1 cellular context compared by ENCODE assay signal in the genomic region with DNA sequence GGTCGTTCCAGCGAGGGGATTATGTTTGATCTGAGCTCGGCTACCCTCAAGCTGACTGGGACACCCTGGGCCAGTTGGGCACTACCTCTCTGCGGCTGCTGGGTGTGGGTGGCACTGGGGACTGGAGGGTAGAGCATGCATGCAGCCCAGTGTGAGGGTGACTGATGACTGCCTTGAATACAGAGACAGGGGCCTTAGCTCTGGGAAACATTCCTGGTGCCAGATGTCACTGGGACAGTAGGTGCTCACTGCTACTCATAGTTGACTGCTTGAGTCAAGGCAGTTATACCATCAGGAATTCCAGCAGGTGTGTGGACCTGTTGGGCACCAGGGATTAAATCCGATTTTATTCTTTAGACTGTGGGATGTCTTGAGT.
TF ChIP-seq lines count a peak whose summit lies in the region.

No MANE protein-coding gene starts in this region.

TF ChIP-seq in HepG2, 621 proteins besides CTCF, POLR2A, EP300 and RAD21 (continued from another document and continues in another):
- TF ChIP-seq, protein P1, sequence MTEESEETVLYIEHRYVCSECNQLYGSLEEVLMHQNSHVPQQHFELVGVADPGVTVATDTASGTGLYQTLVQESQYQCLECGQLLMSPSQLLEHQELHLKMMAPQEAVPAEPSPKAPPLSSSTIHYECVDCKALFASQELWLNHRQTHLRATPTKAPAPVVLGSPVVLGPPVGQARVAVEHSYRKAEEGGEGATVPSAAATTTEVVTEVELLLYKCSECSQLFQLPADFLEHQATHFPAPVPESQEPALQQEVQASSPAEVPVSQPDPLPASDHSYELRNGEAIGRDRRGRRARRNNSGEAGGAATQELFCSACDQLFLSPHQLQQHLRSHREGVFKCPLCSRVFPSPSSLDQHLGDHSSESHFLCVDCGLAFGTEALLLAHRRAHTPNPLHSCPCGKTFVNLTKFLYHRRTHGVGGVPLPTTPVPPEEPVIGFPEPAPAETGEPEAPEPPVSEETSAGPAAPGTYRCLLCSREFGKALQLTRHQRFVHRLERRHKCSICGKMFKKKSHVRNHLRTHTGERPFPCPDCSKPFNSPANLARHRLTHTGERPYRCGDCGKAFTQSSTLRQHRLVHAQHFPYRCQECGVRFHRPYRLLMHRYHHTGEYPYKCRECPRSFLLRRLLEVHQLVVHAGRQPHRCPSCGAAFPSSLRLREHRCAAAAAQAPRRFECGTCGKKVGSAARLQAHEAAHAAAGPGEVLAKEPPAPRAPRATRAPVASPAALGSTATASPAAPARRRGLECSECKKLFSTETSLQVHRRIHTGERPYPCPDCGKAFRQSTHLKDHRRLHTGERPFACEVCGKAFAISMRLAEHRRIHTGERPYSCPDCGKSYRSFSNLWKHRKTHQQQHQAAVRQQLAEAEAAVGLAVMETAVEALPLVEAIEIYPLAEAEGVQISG (CRISPR knock-in tag; IDR thresholded peaks at IDR 0.05): no peak
- TF ChIP-seq TMF1 (CRISPR knock-in tag; IDR thresholded peaks at IDR 0.05; ENCODE audit: low read depth): no peak
- no peak for TF ChIP-seq ZNF337 (CRISPR knock-in tag; IDR thresholded peaks at IDR 0.05; ENCODE audit: borderline replicate concordance, low read depth)
- TF ChIP-seq ASH2L (IDR thresholded peaks at IDR 0.05; ENCODE audit: insufficient read length, low read depth, low read length): peak; percentile 13
- TF ChIP-seq, protein P2, sequence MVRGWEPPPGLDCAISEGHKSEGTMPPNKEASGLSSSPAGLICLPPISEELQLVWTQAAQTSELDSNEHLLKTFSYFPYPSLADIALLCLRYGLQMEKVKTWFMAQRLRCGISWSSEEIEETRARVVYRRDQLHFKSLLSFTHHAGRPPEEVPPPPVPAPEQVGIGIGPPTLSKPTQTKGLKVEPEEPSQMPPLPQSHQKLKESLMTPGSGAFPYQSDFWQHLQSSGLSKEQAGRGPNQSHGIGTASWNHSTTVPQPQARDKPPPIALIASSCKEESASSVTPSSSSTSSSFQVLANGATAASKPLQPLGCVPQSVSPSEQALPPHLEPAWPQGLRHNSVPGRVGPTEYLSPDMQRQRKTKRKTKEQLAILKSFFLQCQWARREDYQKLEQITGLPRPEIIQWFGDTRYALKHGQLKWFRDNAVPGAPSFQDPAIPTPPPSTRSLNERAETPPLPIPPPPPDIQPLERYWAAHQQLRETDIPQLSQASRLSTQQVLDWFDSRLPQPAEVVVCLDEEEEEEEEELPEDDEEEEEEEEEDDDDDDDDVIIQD (CRISPR knock-in tag; IDR thresholded peaks at IDR 0.05; ENCODE audit: low read depth): no peak
- TF ChIP-seq SALL1 (CRISPR knock-in tag; IDR thresholded peaks at IDR 0.05): no peak
- TF ChIP-seq, protein P3, sequence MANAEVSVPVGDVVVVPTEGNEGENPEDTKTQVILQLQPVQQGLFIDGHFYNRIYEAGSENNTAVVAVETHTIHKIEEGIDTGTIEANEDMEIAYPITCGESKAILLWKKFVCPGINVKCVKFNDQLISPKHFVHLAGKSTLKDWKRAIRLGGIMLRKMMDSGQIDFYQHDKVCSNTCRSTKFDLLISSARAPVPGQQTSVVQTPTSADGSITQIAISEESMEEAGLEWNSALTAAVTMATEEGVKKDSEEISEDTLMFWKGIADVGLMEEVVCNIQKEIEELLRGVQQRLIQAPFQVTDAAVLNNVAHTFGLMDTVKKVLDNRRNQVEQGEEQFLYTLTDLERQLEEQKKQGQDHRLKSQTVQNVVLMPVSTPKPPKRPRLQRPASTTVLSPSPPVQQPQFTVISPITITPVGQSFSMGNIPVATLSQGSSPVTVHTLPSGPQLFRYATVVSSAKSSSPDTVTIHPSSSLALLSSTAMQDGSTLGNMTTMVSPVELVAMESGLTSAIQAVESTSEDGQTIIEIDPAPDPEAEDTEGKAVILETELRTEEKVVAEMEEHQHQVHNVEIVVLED (CRISPR knock-in tag; IDR thresholded peaks at IDR 0.05; ENCODE audit: borderline replicate concordance): no peak
- TF ChIP-seq, protein P4, sequence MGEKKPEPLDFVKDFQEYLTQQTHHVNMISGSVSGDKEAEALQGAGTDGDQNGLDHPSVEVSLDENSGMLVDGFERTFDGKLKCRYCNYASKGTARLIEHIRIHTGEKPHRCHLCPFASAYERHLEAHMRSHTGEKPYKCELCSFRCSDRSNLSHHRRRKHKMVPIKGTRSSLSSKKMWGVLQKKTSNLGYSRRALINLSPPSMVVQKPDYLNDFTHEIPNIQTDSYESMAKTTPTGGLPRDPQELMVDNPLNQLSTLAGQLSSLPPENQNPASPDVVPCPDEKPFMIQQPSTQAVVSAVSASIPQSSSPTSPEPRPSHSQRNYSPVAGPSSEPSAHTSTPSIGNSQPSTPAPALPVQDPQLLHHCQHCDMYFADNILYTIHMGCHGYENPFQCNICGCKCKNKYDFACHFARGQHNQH (CRISPR knock-in tag; IDR thresholded peaks at IDR 0.05): no peak
- TF ChIP-seq FOXA1 (IDR thresholded peaks at IDR 0.05): no peak
- TF ChIP-seq FOXA1 (CRISPR knock-in tag; IDR thresholded peaks at IDR 0.05): no peak
- TF ChIP-seq ZNF136 (CRISPR knock-in tag; IDR thresholded peaks at IDR 0.05; ENCODE audit: low read depth): no peak
- no peak for TF ChIP-seq ZNF430 (CRISPR knock-in tag; IDR thresholded peaks at IDR 0.05)
- TF ChIP-seq, protein P5, sequence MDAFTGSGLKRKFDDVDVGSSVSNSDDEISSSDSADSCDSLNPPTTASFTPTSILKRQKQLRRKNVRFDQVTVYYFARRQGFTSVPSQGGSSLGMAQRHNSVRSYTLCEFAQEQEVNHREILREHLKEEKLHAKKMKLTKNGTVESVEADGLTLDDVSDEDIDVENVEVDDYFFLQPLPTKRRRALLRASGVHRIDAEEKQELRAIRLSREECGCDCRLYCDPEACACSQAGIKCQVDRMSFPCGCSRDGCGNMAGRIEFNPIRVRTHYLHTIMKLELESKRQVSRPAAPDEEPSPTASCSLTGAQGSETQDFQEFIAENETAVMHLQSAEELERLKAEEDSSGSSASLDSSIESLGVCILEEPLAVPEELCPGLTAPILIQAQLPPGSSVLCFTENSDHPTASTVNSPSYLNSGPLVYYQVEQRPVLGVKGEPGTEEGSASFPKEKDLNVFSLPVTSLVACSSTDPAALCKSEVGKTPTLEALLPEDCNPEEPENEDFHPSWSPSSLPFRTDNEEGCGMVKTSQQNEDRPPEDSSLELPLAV (CRISPR knock-in tag; conservative IDR thresholded peaks at IDR 0.05; ENCODE audit: low read depth): no peak
- no peak for TF ChIP-seq IRF9 (CRISPR knock-in tag; IDR thresholded peaks at IDR 0.05; ENCODE audit: borderline replicate concordance)
- no peak for TF ChIP-seq NR3C1 (CRISPR knock-in tag; IDR thresholded peaks at IDR 0.05)
- TF ChIP-seq STAT5B (CRISPR knock-in tag; IDR thresholded peaks at IDR 0.05): no peak
- TF ChIP-seq MAFF (IDR thresholded peaks at IDR 0.05; ENCODE audit: low read depth, low read length): no peak
- no peak for TF ChIP-seq ZNF143 (CRISPR knock-in tag; IDR thresholded peaks at IDR 0.05)
- TF ChIP-seq, protein P6, sequence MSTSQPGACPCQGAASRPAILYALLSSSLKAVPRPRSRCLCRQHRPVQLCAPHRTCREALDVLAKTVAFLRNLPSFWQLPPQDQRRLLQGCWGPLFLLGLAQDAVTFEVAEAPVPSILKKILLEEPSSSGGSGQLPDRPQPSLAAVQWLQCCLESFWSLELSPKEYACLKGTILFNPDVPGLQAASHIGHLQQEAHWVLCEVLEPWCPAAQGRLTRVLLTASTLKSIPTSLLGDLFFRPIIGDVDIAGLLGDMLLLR (CRISPR knock-in tag; IDR thresholded peaks at IDR 0.05): no peak
- TF ChIP-seq ZNF629 (CRISPR knock-in tag; conservative IDR thresholded peaks at IDR 0.05): no peak
- TF ChIP-seq SAP130 (CRISPR knock-in tag; IDR thresholded peaks at IDR 0.05; ENCODE audit: low read depth): no peak
- TF ChIP-seq YEATS2 (CRISPR knock-in tag; IDR thresholded peaks at IDR 0.05; ENCODE audit: borderline replicate concordance): no peak
- TF ChIP-seq NBN (conservative IDR thresholded peaks at IDR 0.05): no peak
- TF ChIP-seq TOPORS (CRISPR knock-in tag; IDR thresholded peaks at IDR 0.05): 0 out of 2 replicates have a peak, but pooled peaks have one; percentile 25
- TF ChIP-seq CBX1 (IDR thresholded peaks at IDR 0.05; ENCODE audit: low read depth): no peak
- no peak for TF ChIP-seq STAG1 (CRISPR knock-in tag; IDR thresholded peaks at IDR 0.05)
- TF ChIP-seq, protein P7, sequence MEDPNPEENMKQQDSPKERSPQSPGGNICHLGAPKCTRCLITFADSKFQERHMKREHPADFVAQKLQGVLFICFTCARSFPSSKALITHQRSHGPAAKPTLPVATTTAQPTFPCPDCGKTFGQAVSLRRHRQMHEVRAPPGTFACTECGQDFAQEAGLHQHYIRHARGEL (CRISPR knock-in tag; IDR thresholded peaks at IDR 0.05): 0 out of 2 replicates have a peak, but pooled peaks have one; percentile 42
- no peak for TF ChIP-seq ZNF878 (CRISPR knock-in tag; IDR thresholded peaks at IDR 0.05)
- TF ChIP-seq CCAR2 (optimal IDR thresholded peaks at IDR 0.05; ENCODE audit: low read depth, low read length): no peak
- TF ChIP-seq, protein P8, sequence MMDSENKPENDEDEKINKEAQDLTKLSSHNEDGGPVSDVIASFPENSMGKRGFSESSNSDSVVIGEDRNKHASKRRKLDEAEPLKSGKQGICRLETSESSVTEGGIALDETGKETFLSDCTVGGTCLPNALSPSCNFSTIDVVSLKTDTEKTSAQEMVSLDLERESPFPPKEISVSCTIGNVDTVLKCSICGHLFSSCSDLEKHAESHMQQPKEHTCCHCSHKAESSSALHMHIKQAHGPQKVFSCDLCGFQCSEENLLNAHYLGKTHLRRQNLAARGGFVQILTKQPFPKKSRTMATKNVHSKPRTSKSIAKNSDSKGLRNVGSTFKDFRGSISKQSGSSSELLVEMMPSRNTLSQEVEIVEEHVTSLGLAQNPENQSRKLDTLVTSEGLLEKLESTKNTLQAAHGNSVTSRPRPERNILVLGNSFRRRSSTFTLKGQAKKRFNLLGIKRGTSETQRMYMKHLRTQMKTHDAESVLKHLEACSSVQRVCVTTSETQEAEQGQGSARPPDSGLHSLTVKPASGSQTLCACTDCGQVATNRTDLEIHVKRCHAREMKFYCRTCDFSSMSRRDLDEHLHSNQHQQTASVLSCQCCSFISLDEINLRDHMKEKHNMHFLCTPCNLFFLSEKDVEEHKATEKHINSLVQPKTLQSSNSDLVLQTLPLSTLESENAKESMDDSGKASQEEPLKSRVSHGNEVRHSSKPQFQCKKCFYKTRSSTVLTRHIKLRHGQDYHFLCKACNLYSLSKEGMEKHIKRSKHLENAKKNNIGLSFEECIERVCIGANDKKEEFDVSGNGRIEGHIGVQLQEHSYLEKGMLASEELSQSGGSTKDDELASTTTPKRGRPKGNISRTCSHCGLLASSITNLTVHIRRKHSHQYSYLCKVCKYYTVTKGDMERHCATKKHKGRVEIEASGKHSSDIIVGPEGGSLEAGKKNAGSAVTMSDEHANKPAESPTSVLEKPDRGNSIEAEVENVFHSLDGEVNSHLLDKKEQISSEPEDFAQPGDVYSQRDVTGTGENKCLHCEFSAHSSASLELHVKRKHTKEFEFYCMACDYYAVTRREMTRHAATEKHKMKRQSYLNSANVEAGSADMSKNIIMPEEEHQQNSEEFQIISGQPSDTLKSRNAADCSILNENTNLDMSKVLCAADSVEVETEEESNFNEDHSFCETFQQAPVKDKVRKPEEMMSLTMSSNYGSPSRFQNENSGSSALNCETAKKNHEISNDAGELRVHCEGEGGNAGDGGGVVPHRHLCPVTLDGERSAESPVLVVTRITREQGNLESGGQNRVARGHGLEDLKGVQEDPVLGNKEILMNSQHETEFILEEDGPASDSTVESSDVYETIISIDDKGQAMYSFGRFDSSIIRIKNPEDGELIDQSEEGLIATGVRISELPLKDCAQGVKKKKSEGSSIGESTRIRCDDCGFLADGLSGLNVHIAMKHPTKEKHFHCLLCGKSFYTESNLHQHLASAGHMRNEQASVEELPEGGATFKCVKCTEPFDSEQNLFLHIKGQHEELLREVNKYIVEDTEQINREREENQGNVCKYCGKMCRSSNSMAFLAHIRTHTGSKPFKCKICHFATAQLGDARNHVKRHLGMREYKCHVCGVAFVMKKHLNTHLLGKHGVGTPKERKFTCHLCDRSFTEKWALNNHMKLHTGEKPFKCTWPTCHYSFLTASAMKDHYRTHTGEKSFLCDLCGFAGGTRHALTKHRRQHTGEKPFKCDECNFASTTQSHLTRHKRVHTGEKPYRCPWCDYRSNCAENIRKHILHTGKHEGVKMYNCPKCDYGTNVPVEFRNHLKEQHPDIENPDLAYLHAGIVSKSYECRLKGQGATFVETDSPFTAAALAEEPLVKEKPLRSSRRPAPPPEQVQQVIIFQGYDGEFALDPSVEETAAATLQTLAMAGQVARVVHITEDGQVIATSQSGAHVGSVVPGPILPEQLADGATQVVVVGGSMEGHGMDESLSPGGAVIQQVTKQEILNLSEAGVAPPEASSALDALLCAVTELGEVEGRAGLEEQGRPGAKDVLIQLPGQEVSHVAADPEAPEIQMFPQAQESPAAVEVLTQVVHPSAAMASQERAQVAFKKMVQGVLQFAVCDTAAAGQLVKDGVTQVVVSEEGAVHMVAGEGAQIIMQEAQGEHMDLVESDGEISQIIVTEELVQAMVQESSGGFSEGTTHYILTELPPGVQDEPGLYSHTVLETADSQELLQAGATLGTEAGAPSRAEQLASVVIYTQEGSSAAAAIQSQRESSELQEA (CRISPR knock-in tag; IDR thresholded peaks at IDR 0.05; ENCODE audit: not compliant biosample characterization): no peak
- no peak for TF ChIP-seq NFKBIZ (CRISPR knock-in tag; IDR thresholded peaks at IDR 0.05)
- no peak for TF ChIP-seq ATM (IDR thresholded peaks at IDR 0.05; ENCODE audit: borderline replicate concordance)
- no peak for TF ChIP-seq ARNTL (CRISPR knock-in tag; IDR thresholded peaks at IDR 0.05)
- no peak for TF ChIP-seq ELF4 (CRISPR knock-in tag; IDR thresholded peaks at IDR 0.05; ENCODE audit: borderline replicate concordance)
- no peak for TF ChIP-seq HNF1B (CRISPR knock-in tag; IDR thresholded peaks at IDR 0.05)
- TF ChIP-seq TEAD3 (CRISPR knock-in tag; optimal IDR thresholded peaks at IDR 0.05; ENCODE audit: borderline replicate concordance): peak; percentile 57
- TF ChIP-seq ZNF441 (CRISPR knock-in tag; IDR thresholded peaks at IDR 0.05; ENCODE audit: borderline replicate concordance): 0 out of 2 replicates have a peak, but pooled peaks have one; percentile 1
- no peak for TF ChIP-seq FOXP1 (IDR thresholded peaks at IDR 0.05)
- no peak for TF ChIP-seq FOXP1 (CRISPR knock-in tag; IDR thresholded peaks at IDR 0.05)
- no peak for TF ChIP-seq ZFP36 (IDR thresholded peaks at IDR 0.05; ENCODE audit: borderline replicate concordance, low read depth, low read length, partially characterized antibody)
- TF ChIP-seq KLF9 (CRISPR knock-in tag; IDR thresholded peaks at IDR 0.05; ENCODE audit: low read depth): no peak
